In genomic region chr3:10757021-10757820, GRCh38 we compare ENCODE assay signal across 21 cellular contexts. TPM values are rescaled to one million over a fixed set of nuclear protein-coding genes. Genes with fewer than 3 reads are reported as not detected.
A peak's percentile ranks its signal among the peaks of the same experiment; 100 is the strongest.
DNase-seq lines count a peak whose midpoint lies in the region; ATAC-seq and TF ChIP-seq lines count a peak whose summit lies in the region.
"Had no signal": no experiment of that assay in that cellular context is flagged by ENCODE, and none has a peak within 500 bp of the region (broad histone marks: within the 10 kb centered on the region; RNA-seq: fewer than 3 reads in every experiment).

No MANE protein-coding gene starts in this region.

- H4K20me1 ChIP-seq in neural progenitor cell (ENCODE audit: low read depth), result peaks cover 5% of the 10 kb centered on the region

- H2AFZ ChIP-seq in neural progenitor cell (replicated peaks), result no peak overlapping the region

- H3K9me3 Mint-ChIP-seq in chondrocyte (ENCODE audit: low read depth), result no peaks in the 10 kb centered on the region
- no peaks in the 10 kb centered on the region for H3K9me3 Mint-ChIP-seq in neural progenitor cell
- H3K9me3 Mint-ChIP-seq: stimulated activated naive CD8-positive, alpha-beta T cell treated with anti-CD3 and anti-CD28 coated beads, Interleukin-15, Interleukin-2, amounts not matched to agents 100 ng/mL and 50 ng/mL, for 24 hours had no signal

- ATAC-seq in HG03045 (IDR thresholded peaks at IDR 0.05; ENCODE audit: unreplicated experiment), result no peak

- no peak overlapping the region for H3K4me3 Mint-ChIP-seq in chondrocyte (ENCODE audit: unreplicated experiment)
- no peak overlapping the region for H3K4me3 Mint-ChIP-seq in neural progenitor cell
- H3K4me3 Mint-ChIP-seq: stimulated activated naive CD8-positive, alpha-beta T cell treated with anti-CD3 and anti-CD28 coated beads, Interleukin-15, Interleukin-2, amounts not matched to agents 100 ng/mL and 50 ng/mL, for 24 hours had no signal

- no peaks in the 10 kb centered on the region for H3K4me1 ChIP-seq in neural progenitor cell
- H3K4me1 ChIP-seq: ascending aorta, SJCRH30 had no signal

- H3K27me3 ChIP-seq in neural progenitor cell, result peaks cover 45% of the 10 kb centered on the region
- H3K27me3 ChIP-seq: ascending aorta, SJCRH30 had no signal

- H3K4me3 ChIP-seq in AG10803 (ENCODE audit: low read length), result no peak overlapping the region
- no peak overlapping the region for H3K4me3 ChIP-seq in fibroblast of mammary gland (ENCODE audit: control insufficient read depth, low read depth, low read length)
- H3K4me3 ChIP-seq in neural progenitor cell, result no peak overlapping the region
- H3K4me3 ChIP-seq: ascending aorta, SJCRH30 had no signal

- no peak overlapping the region for H3K9ac ChIP-seq in neural progenitor cell

- no peaks in the 10 kb centered on the region for H3K79me2 ChIP-seq in neural progenitor cell (ENCODE audit: low read depth)

- H3K36me3 ChIP-seq in neural progenitor cell, result no peaks in the 10 kb centered on the region
- H3K36me3 ChIP-seq: ascending aorta, SJCRH30 had no signal

- no peak overlapping the region for H3K27ac ChIP-seq in neural progenitor cell
- H3K27ac ChIP-seq: ascending aorta, C4-2B, SJCRH30 had no signal

- H3K36me3 Mint-ChIP-seq in chondrocyte (ENCODE audit: low read depth) (no peaks in the 10 kb centered on the region), neural progenitor cell (no peaks in the 10 kb centered on the region)

- H3K4me1 Mint-ChIP-seq in chondrocyte (ENCODE audit: low read depth) (no peaks in the 10 kb centered on the region), neural progenitor cell (peaks cover 11% of the 10 kb centered on the region)

- peak; percentile 1 for DNase-seq in AG10803 (ENCODE audit: low read depth)
- peak; percentile 67 for DNase-seq in ELR (ENCODE audit: low read depth)
- peak; percentile 7 for DNase-seq in SW480 (ENCODE audit: low spot score)
- DNase-seq in fibroblast of mammary gland (ENCODE audit: low read depth), result peak; percentile 6
- no peak for DNase-seq in chondrocyte (ENCODE audit: low spot score)
- DNase-seq in nucleus accumbens (lab: John Stamatoyannopoulos, UW), result no peak
- DNase-seq in neural progenitor cell (ENCODE audit: low spot score), result no peak
- DNase-seq: effector memory CD4-positive, alpha-beta T cell; head of caudate nucleus; Kasumi-1; NCI-H2081; NCI-H82; SJCRH30; stimulated activated CD4-positive, alpha-beta T cell treated with anti-CD3 and anti-CD28 coated beads, Interleukin-4, amount 100 ng/mL, for 24 hours had no signal

- no peak overlapping the region for H3K4me2 ChIP-seq in neural progenitor cell

- TF ChIP-seq CTCF in AG10803 (conservative IDR thresholded peaks at IDR 0.05; ENCODE audit: low read length) (no peak), fibroblast of mammary gland (conservative IDR thresholded peaks at IDR 0.05; ENCODE audit: control insufficient read depth, insufficient read depth, low read depth, low read length) (no peak), chondrocyte (IDR thresholded peaks at IDR 0.05) (no peak), neural progenitor cell (IDR thresholded peaks at IDR 0.05) (no peak)

- peaks cover 49% of the 10 kb centered on the region for H3K27me3 Mint-ChIP-seq in chondrocyte (ENCODE audit: low read depth)
- H3K27me3 Mint-ChIP-seq in neural progenitor cell (ENCODE audit: insufficient read depth, low read depth), result peaks cover 25% of the 10 kb centered on the region

- no peaks in the 10 kb centered on the region for H3F3A ChIP-seq in neural progenitor cell (ENCODE audit: low read depth)

- H3K9me3 ChIP-seq in neural progenitor cell (ENCODE audit: low read depth), result no peaks in the 10 kb centered on the region
- H3K9me3 ChIP-seq: ascending aorta, SJCRH30 had no signal

- H3K27ac Mint-ChIP-seq in chondrocyte (ENCODE audit: unreplicated experiment), result no peak overlapping the region
- H3K27ac Mint-ChIP-seq in neural progenitor cell, result no peak overlapping the region
- H3K27ac Mint-ChIP-seq: stimulated activated naive CD8-positive, alpha-beta T cell treated with anti-CD3 and anti-CD28 coated beads, Interleukin-15, Interleukin-2, amounts not matched to agents 100 ng/mL and 50 ng/mL, for 24 hours had no signal

RNA-seq across cellular contexts. Expression of gene SLC6A11, which starts 58.8 kb away (rescaled TPM):
- total RNA-seq in chondrocyte (not detected in 3 replicates), neural progenitor cell (ENCODE audit: low replicate concordance) (0.86 and 1.2 TPM in 2 replicates)
- total RNA-seq: ascending aorta, G401, myocyte, pulmonary artery endothelial cell, SJCRH30 had no signal

Comparison
In these comparisons a context has a peak if more than half of its experiments do, and no peak if none do; other contexts are left out.
1. DNase-seq: peak in AG10803 (single experiment), ELR (single experiment), SW480 (single experiment) and fibroblast of mammary gland (single experiment); none in chondrocyte (single experiment), nucleus accumbens (0 of 56) and neural progenitor cell (single experiment).